ENCODE assay signal across 1 cellular context in genomic region chr2:30446602-30447148, GRCh38.
TF ChIP-seq lines count a peak whose summit lies in the region.

No MANE protein-coding gene starts in this region.

TF ChIP-seq in HEK293, 187 proteins besides CTCF, POLR2A, EP300 and RAD21 (continued from another document):
- TF ChIP-seq ZBTB49 (tag by site-specific recombination; IDR thresholded peaks at IDR 0.05; ENCODE audit: low read depth) (no peak), ZNF350 (tag by site-specific recombination; IDR thresholded peaks at IDR 0.05) (no peak), ZNF423 (tag by site-specific recombination; IDR thresholded peaks at IDR 0.05) (no peak), ZNF777 (tag by site-specific recombination; IDR thresholded peaks at IDR 0.05; ENCODE audit: borderline replicate concordance) (no peak), PRDM10 (tag by site-specific recombination; IDR thresholded peaks at IDR 0.05) (peak; percentile 72), ZNF544 (tag by site-specific recombination; IDR thresholded peaks at IDR 0.05) (no peak), ZNF692 (tag by site-specific recombination; IDR thresholded peaks at IDR 0.05) (0 out of 2 replicates have a peak, but pooled peaks have one; percentile 24), ZNF791 (tag by site-specific recombination; IDR thresholded peaks at IDR 0.05) (no peak), ZBTB21 (tag by site-specific recombination; IDR thresholded peaks at IDR 0.05) (no peak), YY2 (tag by site-specific recombination; IDR thresholded peaks at IDR 0.05) (no peak), KLF1 (tag by site-specific recombination; IDR thresholded peaks at IDR 0.05) (no peak), ZBTB8A (tag by site-specific recombination; IDR thresholded peaks at IDR 0.05) (peak; percentile 29; the same call in 1 of the 2 replicates), ZNF610 (tag by site-specific recombination; IDR thresholded peaks at IDR 0.05; ENCODE audit: borderline replicate concordance) (no peak), ZNF48 (tag by site-specific recombination; IDR thresholded peaks at IDR 0.05) (no peak), ZNF280C (tag by site-specific recombination; IDR thresholded peaks at IDR 0.05) (no peak), ZNF558 (tag by site-specific recombination; IDR thresholded peaks at IDR 0.05) (no peak), ZNF514 (tag by site-specific recombination; IDR thresholded peaks at IDR 0.05) (no peak), HOXC10 (CRISPR knock-in tag; IDR thresholded peaks at IDR 0.05) (no peak)
